Comparison of ENCODE assay signal across 8 cellular contexts in the genomic region with DNA sequence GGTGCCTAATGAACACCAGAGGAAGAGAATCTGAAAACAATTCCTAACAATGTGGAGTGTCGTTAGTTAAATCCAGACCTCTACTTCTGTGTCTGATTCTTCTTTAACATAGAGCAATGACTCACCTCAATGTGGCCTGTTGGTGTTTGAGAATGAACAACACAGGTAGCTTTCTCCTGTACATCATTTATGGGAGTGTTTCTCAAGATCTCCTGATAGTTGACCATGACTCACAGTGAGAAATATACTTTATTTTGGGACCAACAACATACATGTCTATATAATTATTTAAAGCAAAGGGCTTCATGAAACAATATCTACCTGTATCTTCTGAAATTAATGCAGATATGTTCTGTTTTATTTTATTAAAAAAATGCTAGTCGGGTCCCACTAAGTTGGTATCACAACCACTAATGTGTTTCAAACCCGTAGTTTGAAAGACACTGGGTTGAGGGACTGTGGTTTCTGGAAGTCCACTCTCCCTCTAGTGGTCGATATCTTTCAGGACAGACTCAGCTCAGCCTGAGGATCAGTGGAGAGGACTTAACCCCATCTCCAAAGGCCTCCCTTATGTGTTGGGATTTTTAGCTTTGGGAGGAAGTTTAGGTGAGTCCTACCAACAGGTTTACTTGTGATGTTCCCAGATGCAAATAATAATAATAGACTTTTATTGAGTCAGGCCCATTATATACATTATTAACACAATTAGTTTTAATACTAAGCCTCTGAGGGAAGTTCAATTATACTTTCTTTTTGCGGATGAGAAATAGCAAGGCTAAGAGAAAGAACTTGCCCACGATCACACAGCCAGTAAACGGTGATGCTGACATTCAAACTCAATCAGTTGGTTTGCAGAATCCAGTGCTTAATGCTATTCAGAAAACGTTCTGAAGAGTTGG.
DNase-seq lines count a peak whose midpoint lies in the region; ATAC-seq and TF ChIP-seq lines count a peak whose summit lies in the region.

No MANE protein-coding gene starts in this region.

- no peak overlapping the region for H3K9ac ChIP-seq in KMS-11

- peak; percentile 58 for ATAC-seq in GM21528 (IDR thresholded peaks at IDR 0.05; ENCODE audit: low FRiP score, unreplicated experiment)
- peak; percentile 85 for ATAC-seq in naive thymus-derived CD4-positive, alpha-beta T cell

- CTCF ChIA-PET in activated CD4-positive, alpha-beta T cell treated with anti-CD3 and anti-CD28 coated beads, Interleukin-2, amount 10 ng/mL, durations not matched to agents 7 days and 5 days (lab: Charles Lee), result interaction anchor here (0.6 to 2.1 kb wide), 3 partner anchors 11 to 16 kb away, joined by 4 to 9 read pairs (median 4); no protein-coding TSS in a partner anchor
- CTCF ChIA-PET in naive thymus-derived CD4-positive, alpha-beta T cell (lab: Charles Lee), result interaction anchor here (0.9 to 2.1 kb wide), 9 partner anchors 10 to 132 kb away, joined by 3 to 11 read pairs (median 6); no protein-coding TSS in a partner anchor

- H3K4me3 Mint-ChIP-seq in activated CD4-positive, alpha-beta T cell treated with anti-CD3 and anti-CD28 coated beads, Interleukin-2, amount 10 ng/mL, durations not matched to agents 7 days and 5 days, result no peak overlapping the region
- no peak overlapping the region for H3K4me3 Mint-ChIP-seq in naive thymus-derived CD4-positive, alpha-beta T cell

- H3K9me3 ChIP-seq in naive thymus-derived CD4-positive, alpha-beta T cell (ENCODE audit: control insufficient read depth in 2 of 3, low read length in 3 of 3), result no peaks in the 10 kb centered on the region

- H4K20me1 ChIP-seq in KMS-11 (ENCODE audit: insufficient read depth), result no peaks in the 10 kb centered on the region

- no peaks in the 10 kb centered on the region for H3K4me1 Mint-ChIP-seq in activated CD4-positive, alpha-beta T cell treated with anti-CD3 and anti-CD28 coated beads, Interleukin-2, amount 10 ng/mL, durations not matched to agents 7 days and 5 days
- H3K4me1 Mint-ChIP-seq in naive thymus-derived CD4-positive, alpha-beta T cell, result peaks cover 4 to 26% (median 13%) of the 10 kb centered on the region in 7 donors

- H3K27ac Mint-ChIP-seq in activated CD4-positive, alpha-beta T cell treated with anti-CD3 and anti-CD28 coated beads, Interleukin-2, amount 10 ng/mL, durations not matched to agents 7 days and 5 days, result no peak overlapping the region
- H3K27ac Mint-ChIP-seq in naive thymus-derived CD4-positive, alpha-beta T cell, result peak overlapping the region in 1 of 9 donors; percentile 36

- H3K36me3 ChIP-seq in KMS-11 (ENCODE audit: insufficient read depth), result no peaks in the 10 kb centered on the region
- H3K36me3 ChIP-seq in naive thymus-derived CD4-positive, alpha-beta T cell (ENCODE audit: control insufficient read depth in 2 of 3, insufficient read depth in 3 of 3, low read length in 3 of 3), result no peaks in the 10 kb centered on the region

- no peaks in the 10 kb centered on the region for H3K79me2 ChIP-seq in KMS-11 (ENCODE audit: insufficient read depth, low read depth)

- H3K4me3 ChIP-seq in KMS-11 (IDR thresholded peaks at IDR 0.05; ENCODE audit: insufficient read depth, low read depth, low read length) (no peak overlapping the region), fibroblast of mammary gland (ENCODE audit: control insufficient read depth, low read depth, low read length) (no peak overlapping the region)
- no peak overlapping the region for H3K4me3 ChIP-seq in naive thymus-derived CD4-positive, alpha-beta T cell (ENCODE audit: low read length)

- TF ChIP-seq CTCF in KMS-11 (conservative IDR thresholded peaks at IDR 0.05; ENCODE audit: low read depth, low read length) (peak; percentile 70), fibroblast of mammary gland (conservative IDR thresholded peaks at IDR 0.05; ENCODE audit: control insufficient read depth, insufficient read depth, low read depth, low read length) (peak; percentile 91)

- no peak overlapping the region for H3K4me2 ChIP-seq in KMS-11

- no peak overlapping the region for H3K27ac ChIP-seq in KMS-11
- no peak overlapping the region for H3K27ac ChIP-seq in naive thymus-derived CD4-positive, alpha-beta T cell (ENCODE audit: low read depth, low read length)

- intact Hi-C loops in naive thymus-derived CD4-positive, alpha-beta T cell (cut with micrococcal nuclease), result loop anchor here (1.0 to 5.0 kb wide), 8 partner anchors 64 to 144 kb away; no protein-coding TSS in a partner anchor

- POLR2A ChIA-PET in activated CD4-positive, alpha-beta T cell treated with anti-CD3 and anti-CD28 coated beads, Interleukin-2, amount 10 ng/mL, durations not matched to agents 7 days and 5 days (lab: Charles Lee), result no interaction called here
- POLR2A ChIA-PET in naive thymus-derived CD4-positive, alpha-beta T cell (lab: Charles Lee), result interaction anchor here (0.6 to 1.2 kb wide), 5 partner anchors 66 to 1232 kb away, joined by 3 to 6 read pairs (median 3); partner anchors contain the start of gene KLF9

- no peaks in the 10 kb centered on the region for H3K27me3 ChIP-seq in KMS-11 (ENCODE audit: insufficient read depth, low read depth)
- no peaks in the 10 kb centered on the region for H3K27me3 ChIP-seq in naive thymus-derived CD4-positive, alpha-beta T cell (ENCODE audit: control insufficient read depth in 2 of 2, insufficient read depth in 2 of 2, low read length in 2 of 2)

- H3K9me3 Mint-ChIP-seq in activated CD4-positive, alpha-beta T cell treated with anti-CD3 and anti-CD28 coated beads, Interleukin-2, amount 10 ng/mL, durations not matched to agents 7 days and 5 days, result no peaks in the 10 kb centered on the region
- H3K9me3 Mint-ChIP-seq in naive thymus-derived CD4-positive, alpha-beta T cell, result no peaks in the 10 kb centered on the region

- no peaks in the 10 kb centered on the region for H3K4me1 ChIP-seq in KMS-11 (ENCODE audit: low read depth, poor library complexity, severe bottlenecking)
- no peaks in the 10 kb centered on the region for H3K4me1 ChIP-seq in naive thymus-derived CD4-positive, alpha-beta T cell (ENCODE audit: control insufficient read depth in 2 of 2, insufficient read depth in 2 of 2, low read length in 2 of 2)

- peak; percentile 10 for DNase-seq in activated CD4-positive, alpha-beta T cell treated with anti-CD3 and anti-CD28 coated beads, Interleukin-2, amount 10 ng/mL, durations not matched to agents 7 days and 5 days
- DNase-seq in activated CD4-positive, alpha-beta T cell treated with anti-CD3 and anti-CD28 coated beads, Interleukin-2, amount 50 U/mL, for 4 hours, result no peak
- DNase-seq in SW480 (ENCODE audit: low spot score) (peak; percentile 57), fibroblast of mammary gland (ENCODE audit: low read depth) (peak; percentile 93), islet precursor cell (no peak)
- peak in 6 of 9 donors; percentile 13 to 38 (median 32) for DNase-seq in naive thymus-derived CD4-positive, alpha-beta T cell

- H3K27me3 Mint-ChIP-seq in activated CD4-positive, alpha-beta T cell treated with anti-CD3 and anti-CD28 coated beads, Interleukin-2, amount 10 ng/mL, durations not matched to agents 7 days and 5 days, result no peaks in the 10 kb centered on the region
- peaks cover 0 to 10% (median 0%) of the 10 kb centered on the region in 5 donors for H3K27me3 Mint-ChIP-seq in naive thymus-derived CD4-positive, alpha-beta T cell

- no peaks in the 10 kb centered on the region for H3K36me3 Mint-ChIP-seq in activated CD4-positive, alpha-beta T cell treated with anti-CD3 and anti-CD28 coated beads, Interleukin-2, amount 10 ng/mL, durations not matched to agents 7 days and 5 days (ENCODE audit: low read depth)
- no peaks in the 10 kb centered on the region for H3K36me3 Mint-ChIP-seq in naive thymus-derived CD4-positive, alpha-beta T cell

- H2AFZ ChIP-seq in KMS-11 (ENCODE audit: low read depth), result no peak overlapping the region

Comparison
In these comparisons a context has a peak if more than half of its experiments do, and no peak if none do; other contexts are left out.
1. DNase-seq: peak in activated CD4-positive, alpha-beta T cell treated with anti-CD3 and anti-CD28 coated beads, Interleukin-2, amount 10 ng/mL, durations not matched to agents 7 days and 5 days (single experiment), SW480 (single experiment), fibroblast of mammary gland (single experiment) and naive thymus-derived CD4-positive, alpha-beta T cell (6 of 9); none in activated CD4-positive, alpha-beta T cell treated with anti-CD3 and anti-CD28 coated beads, Interleukin-2, amount 50 U/mL, for 4 hours (0 of 2) and islet precursor cell (single experiment).